ENCODE assay signal across 1 cellular context in the genomic region with DNA sequence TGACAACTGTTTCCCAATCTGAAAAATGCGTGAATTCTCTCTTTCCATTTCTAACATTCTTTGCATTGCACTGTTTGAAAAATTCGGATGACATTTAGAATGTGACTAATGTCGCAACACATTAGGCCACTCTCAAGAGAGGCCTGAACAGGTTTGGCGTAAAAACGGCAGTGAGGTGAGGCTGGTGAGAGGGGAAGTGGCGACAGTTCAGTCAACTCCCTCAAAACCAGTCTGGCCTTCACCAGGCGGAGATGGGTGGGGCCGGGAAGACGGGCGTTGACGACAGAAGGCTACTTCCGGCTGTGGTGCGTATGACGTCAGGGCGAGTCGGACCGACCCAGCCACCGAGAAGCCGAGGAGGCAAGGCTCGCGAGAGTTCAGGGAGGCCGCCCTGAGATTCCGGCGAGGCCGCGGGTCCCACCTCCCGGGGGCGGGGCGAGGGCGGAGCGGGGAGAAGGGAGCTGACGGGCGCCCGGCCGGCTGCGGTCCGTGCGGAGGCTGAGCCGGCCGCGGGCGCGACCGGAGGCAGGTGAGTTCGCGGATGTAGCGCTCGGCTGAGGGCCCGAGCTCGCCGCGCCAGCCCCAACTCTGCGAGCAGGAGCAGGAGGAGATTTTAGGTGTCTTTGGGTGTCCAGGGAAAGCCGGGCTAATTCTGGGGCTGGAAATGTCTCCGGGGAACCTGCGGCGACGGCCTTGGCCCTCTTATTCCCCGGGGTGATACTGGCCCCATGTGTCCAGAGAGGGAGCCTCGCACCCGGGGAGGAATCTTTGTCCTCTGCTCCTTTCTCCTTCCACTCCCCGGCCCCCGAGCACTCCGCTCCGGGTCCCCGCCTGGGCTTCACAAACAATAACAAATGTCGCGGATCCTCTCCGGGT.
TF ChIP-seq lines count a peak whose summit lies in the region.

A gene (plus strand): TSS at position 483 of the 876 bp plus-strand sequence. CDS start 53,435 bp downstream, outside the sequence.

TF ChIP-seq in HepG2, 621 proteins besides CTCF, POLR2A, EP300 and RAD21 (continued from another document and continues in another):
- TF ChIP-seq, protein P1, sequence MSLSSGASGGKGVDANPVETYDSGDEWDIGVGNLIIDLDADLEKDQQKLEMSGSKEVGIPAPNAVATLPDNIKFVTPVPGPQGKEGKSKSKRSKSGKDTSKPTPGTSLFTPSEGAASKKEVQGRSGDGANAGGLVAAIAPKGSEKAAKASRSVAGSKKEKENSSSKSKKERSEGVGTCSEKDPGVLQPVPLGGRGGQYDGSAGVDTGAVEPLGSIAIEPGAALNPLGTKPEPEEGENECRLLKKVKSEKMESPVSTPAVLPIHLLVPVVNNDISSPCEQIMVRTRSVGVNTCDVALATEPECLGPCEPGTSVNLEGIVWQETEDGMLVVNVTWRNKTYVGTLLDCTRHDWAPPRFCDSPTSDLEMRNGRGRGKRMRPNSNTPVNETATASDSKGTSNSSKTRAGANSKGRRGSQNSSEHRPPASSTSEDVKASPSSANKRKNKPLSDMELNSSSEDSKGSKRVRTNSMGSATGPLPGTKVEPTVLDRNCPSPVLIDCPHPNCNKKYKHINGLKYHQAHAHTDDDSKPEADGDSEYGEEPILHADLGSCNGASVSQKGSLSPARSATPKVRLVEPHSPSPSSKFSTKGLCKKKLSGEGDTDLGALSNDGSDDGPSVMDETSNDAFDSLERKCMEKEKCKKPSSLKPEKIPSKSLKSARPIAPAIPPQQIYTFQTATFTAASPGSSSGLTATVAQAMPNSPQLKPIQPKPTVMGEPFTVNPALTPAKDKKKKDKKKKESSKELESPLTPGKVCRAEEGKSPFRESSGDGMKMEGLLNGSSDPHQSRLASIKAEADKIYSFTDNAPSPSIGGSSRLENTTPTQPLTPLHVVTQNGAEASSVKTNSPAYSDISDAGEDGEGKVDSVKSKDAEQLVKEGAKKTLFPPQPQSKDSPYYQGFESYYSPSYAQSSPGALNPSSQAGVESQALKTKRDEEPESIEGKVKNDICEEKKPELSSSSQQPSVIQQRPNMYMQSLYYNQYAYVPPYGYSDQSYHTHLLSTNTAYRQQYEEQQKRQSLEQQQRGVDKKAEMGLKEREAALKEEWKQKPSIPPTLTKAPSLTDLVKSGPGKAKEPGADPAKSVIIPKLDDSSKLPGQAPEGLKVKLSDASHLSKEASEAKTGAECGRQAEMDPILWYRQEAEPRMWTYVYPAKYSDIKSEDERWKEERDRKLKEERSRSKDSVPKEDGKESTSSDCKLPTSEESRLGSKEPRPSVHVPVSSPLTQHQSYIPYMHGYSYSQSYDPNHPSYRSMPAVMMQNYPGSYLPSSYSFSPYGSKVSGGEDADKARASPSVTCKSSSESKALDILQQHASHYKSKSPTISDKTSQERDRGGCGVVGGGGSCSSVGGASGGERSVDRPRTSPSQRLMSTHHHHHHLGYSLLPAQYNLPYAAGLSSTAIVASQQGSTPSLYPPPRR (CRISPR knock-in tag; IDR thresholded peaks at IDR 0.05; ENCODE audit: borderline replicate concordance): 0 out of 2 replicates have a peak, but pooled peaks have one; percentile 26
- TF ChIP-seq, protein P2, sequence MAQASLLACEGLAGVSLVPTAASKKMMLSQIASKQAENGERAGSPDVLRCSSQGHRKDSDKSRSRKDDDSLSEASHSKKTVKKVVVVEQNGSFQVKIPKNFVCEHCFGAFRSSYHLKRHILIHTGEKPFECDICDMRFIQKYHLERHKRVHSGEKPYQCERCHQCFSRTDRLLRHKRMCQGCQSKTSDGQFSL (CRISPR knock-in tag; IDR thresholded peaks at IDR 0.05): no peak
- TF ChIP-seq RELA (CRISPR knock-in tag; IDR thresholded peaks at IDR 0.05) (0 out of 2 replicates have a peak, but pooled peaks have one; percentile 74), ZNF333 (CRISPR knock-in tag; IDR thresholded peaks at IDR 0.05; ENCODE audit: borderline replicate concordance) (peak; percentile 57; the same call in 1 of the 2 replicates), ATF7-NPFF (CRISPR knock-in tag; IDR thresholded peaks at IDR 0.05; ENCODE audit: low read depth) (peak; percentile 58), DMAP1 (CRISPR knock-in tag; IDR thresholded peaks at IDR 0.05) (peak; percentile 83), ZMYM2 (CRISPR knock-in tag; IDR thresholded peaks at IDR 0.05) (peak; percentile 99), KDM2A (CRISPR knock-in tag; IDR thresholded peaks at IDR 0.05; ENCODE audit: borderline replicate concordance, low read depth) (peak; percentile 70; the same call in 1 of the 2 replicates), AGO2 (optimal IDR thresholded peaks at IDR 0.05; ENCODE audit: low read depth, low read length) (peak; percentile 44), SMARCC2 (IDR thresholded peaks at IDR 0.05) (no peak), ZNF501 (CRISPR knock-in tag; IDR thresholded peaks at IDR 0.05) (peak; percentile 86), ZNF207 (IDR thresholded peaks at IDR 0.05; ENCODE audit: borderline replicate concordance) (no peak), ZNF263 (CRISPR knock-in tag; IDR thresholded peaks at IDR 0.05) (peak; percentile 60), HDAC1 (CRISPR knock-in tag; IDR thresholded peaks at IDR 0.05) (no peak), ZNF10 (CRISPR knock-in tag; IDR thresholded peaks at IDR 0.05; ENCODE audit: borderline replicate concordance, low read depth) (no peak), SNAPC2 (CRISPR knock-in tag; IDR thresholded peaks at IDR 0.05) (no peak), SAP130 (CRISPR knock-in tag; IDR thresholded peaks at IDR 0.05; ENCODE audit: low read depth) (no peak; the same call in 1 of the 2 replicates), SIX4 (CRISPR knock-in tag; IDR thresholded peaks at IDR 0.05) (no peak), NRL (CRISPR knock-in tag; IDR thresholded peaks at IDR 0.05; ENCODE audit: borderline replicate concordance) (0 out of 2 replicates have a peak, but pooled peaks have one; percentile 27), ZNF563 (CRISPR knock-in tag; IDR thresholded peaks at IDR 0.05) (0 out of 2 replicates have a peak, but pooled peaks have one; percentile 15), ZNF703 (CRISPR knock-in tag; IDR thresholded peaks at IDR 0.05; ENCODE audit: borderline replicate concordance) (no peak), FLYWCH1 (CRISPR knock-in tag; IDR thresholded peaks at IDR 0.05) (no peak), RBM22 (optimal IDR thresholded peaks at IDR 0.05; ENCODE audit: low read length) (no peak), ZNF724P (CRISPR knock-in tag; IDR thresholded peaks at IDR 0.05; ENCODE audit: borderline replicate concordance) (peak; percentile 71; the same call in 1 of the 2 replicates), MED13 (CRISPR knock-in tag; IDR thresholded peaks at IDR 0.05) (peak; percentile 53), HNF4A (CRISPR knock-in tag; IDR thresholded peaks at IDR 0.05) (0 out of 2 replicates have a peak, but pooled peaks have one; percentile 21), ZFX (CRISPR knock-in tag; IDR thresholded peaks at IDR 0.05; ENCODE audit: low read depth) (peak; percentile 91), ZNF264 (CRISPR knock-in tag; IDR thresholded peaks at IDR 0.05) (peak; percentile 49; the same call in 1 of the 2 replicates), ZNF44 (CRISPR knock-in tag; IDR thresholded peaks at IDR 0.05) (no peak)
- TF ChIP-seq, protein P3, sequence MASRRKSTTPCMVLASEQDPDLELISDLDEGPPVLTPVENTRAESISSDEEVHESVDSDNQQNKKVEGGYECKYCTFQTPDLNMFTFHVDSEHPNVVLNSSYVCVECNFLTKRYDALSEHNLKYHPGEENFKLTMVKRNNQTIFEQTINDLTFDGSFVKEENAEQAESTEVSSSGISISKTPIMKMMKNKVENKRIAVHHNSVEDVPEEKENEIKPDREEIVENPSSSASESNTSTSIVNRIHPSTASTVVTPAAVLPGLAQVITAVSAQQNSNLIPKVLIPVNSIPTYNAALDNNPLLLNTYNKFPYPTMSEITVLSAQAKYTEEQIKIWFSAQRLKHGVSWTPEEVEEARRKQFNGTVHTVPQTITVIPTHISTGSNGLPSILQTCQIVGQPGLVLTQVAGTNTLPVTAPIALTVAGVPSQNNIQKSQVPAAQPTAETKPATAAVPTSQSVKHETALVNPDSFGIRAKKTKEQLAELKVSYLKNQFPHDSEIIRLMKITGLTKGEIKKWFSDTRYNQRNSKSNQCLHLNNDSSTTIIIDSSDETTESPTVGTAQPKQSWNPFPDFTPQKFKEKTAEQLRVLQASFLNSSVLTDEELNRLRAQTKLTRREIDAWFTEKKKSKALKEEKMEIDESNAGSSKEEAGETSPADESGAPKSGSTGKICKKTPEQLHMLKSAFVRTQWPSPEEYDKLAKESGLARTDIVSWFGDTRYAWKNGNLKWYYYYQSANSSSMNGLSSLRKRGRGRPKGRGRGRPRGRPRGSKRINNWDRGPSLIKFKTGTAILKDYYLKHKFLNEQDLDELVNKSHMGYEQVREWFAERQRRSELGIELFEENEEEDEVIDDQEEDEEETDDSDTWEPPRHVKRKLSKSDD (CRISPR knock-in tag; IDR thresholded peaks at IDR 0.05; ENCODE audit: low read depth): peak; percentile 100
- TF ChIP-seq, protein P4, sequence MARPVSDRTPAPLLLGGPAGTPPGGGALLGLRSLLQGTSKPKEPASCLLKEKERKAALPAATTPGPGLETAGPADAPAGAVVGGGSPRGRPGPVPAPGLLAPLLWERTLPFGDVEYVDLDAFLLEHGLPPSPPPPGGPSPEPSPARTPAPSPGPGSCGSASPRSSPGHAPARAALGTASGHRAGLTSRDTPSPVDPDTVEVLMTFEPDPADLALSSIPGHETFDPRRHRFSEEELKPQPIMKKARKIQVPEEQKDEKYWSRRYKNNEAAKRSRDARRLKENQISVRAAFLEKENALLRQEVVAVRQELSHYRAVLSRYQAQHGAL (CRISPR knock-in tag; IDR thresholded peaks at IDR 0.05; ENCODE audit: not compliant biosample characterization): no peak
- TF ChIP-seq, protein P5, sequence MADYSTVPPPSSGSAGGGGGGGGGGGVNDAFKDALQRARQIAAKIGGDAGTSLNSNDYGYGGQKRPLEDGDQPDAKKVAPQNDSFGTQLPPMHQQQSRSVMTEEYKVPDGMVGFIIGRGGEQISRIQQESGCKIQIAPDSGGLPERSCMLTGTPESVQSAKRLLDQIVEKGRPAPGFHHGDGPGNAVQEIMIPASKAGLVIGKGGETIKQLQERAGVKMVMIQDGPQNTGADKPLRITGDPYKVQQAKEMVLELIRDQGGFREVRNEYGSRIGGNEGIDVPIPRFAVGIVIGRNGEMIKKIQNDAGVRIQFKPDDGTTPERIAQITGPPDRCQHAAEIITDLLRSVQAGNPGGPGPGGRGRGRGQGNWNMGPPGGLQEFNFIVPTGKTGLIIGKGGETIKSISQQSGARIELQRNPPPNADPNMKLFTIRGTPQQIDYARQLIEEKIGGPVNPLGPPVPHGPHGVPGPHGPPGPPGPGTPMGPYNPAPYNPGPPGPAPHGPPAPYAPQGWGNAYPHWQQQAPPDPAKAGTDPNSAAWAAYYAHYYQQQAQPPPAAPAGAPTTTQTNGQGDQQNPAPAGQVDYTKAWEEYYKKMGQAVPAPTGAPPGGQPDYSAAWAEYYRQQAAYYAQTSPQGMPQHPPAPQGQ (CRISPR knock-in tag; IDR thresholded peaks at IDR 0.05; ENCODE audit: borderline replicate concordance): peak; percentile 0; the same call in 1 of the 2 replicates
- TF ChIP-seq, protein P6, sequence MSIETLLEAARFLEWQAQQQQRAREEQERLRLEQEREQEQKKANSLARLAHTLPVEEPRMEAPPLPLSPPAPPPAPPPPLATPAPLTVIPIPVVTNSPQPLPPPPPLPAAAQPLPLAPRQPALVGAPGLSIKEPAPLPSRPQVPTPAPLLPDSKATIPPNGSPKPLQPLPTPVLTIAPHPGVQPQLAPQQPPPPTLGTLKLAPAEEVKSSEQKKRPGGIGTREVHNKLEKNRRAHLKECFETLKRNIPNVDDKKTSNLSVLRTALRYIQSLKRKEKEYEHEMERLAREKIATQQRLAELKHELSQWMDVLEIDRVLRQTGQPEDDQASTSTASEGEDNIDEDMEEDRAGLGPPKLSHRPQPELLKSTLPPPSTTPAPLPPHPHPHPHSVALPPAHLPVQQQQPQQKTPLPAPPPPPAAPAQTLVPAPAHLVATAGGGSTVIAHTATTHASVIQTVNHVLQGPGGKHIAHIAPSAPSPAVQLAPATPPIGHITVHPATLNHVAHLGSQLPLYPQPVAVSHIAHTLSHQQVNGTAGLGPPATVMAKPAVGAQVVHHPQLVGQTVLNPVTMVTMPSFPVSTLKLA (IDR thresholded peaks at IDR 0.05): no peak
- TF ChIP-seq, protein P7, sequence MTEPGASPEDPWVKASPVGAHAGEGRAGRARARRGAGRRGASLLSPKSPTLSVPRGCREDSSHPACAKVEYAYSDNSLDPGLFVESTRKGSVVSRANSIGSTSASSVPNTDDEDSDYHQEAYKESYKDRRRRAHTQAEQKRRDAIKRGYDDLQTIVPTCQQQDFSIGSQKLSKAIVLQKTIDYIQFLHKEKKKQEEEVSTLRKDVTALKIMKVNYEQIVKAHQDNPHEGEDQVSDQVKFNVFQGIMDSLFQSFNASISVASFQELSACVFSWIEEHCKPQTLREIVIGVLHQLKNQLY (CRISPR knock-in tag; IDR thresholded peaks at IDR 0.05): 0 out of 2 replicates have a peak, but pooled peaks have one; percentile 53
- TF ChIP-seq, protein P8, sequence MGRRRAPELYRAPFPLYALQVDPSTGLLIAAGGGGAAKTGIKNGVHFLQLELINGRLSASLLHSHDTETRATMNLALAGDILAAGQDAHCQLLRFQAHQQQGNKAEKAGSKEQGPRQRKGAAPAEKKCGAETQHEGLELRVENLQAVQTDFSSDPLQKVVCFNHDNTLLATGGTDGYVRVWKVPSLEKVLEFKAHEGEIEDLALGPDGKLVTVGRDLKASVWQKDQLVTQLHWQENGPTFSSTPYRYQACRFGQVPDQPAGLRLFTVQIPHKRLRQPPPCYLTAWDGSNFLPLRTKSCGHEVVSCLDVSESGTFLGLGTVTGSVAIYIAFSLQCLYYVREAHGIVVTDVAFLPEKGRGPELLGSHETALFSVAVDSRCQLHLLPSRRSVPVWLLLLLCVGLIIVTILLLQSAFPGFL (CRISPR knock-in tag; IDR thresholded peaks at IDR 0.05): no peak
- TF ChIP-seq, protein P9, sequence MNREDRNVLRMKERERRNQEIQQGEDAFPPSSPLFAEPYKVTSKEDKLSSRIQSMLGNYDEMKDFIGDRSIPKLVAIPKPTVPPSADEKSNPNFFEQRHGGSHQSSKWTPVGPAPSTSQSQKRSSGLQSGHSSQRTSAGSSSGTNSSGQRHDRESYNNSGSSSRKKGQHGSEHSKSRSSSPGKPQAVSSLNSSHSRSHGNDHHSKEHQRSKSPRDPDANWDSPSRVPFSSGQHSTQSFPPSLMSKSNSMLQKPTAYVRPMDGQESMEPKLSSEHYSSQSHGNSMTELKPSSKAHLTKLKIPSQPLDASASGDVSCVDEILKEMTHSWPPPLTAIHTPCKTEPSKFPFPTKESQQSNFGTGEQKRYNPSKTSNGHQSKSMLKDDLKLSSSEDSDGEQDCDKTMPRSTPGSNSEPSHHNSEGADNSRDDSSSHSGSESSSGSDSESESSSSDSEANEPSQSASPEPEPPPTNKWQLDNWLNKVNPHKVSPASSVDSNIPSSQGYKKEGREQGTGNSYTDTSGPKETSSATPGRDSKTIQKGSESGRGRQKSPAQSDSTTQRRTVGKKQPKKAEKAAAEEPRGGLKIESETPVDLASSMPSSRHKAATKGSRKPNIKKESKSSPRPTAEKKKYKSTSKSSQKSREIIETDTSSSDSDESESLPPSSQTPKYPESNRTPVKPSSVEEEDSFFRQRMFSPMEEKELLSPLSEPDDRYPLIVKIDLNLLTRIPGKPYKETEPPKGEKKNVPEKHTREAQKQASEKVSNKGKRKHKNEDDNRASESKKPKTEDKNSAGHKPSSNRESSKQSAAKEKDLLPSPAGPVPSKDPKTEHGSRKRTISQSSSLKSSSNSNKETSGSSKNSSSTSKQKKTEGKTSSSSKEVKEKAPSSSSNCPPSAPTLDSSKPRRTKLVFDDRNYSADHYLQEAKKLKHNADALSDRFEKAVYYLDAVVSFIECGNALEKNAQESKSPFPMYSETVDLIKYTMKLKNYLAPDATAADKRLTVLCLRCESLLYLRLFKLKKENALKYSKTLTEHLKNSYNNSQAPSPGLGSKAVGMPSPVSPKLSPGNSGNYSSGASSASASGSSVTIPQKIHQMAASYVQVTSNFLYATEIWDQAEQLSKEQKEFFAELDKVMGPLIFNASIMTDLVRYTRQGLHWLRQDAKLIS (CRISPR knock-in tag; IDR thresholded peaks at IDR 0.05): no peak
